ENCODE assay signal across 7 cellular contexts in genomic region chr9:97220894-97221477, GRCh38.
DNase-seq lines count a peak whose midpoint lies in the region; ATAC-seq and TF ChIP-seq lines count a peak whose summit lies in the region.

No MANE protein-coding gene starts in this region.

- H3K4me3 Mint-ChIP-seq in activated naive CD8-positive, alpha-beta T cell = peak overlapping the region; percentile 88

- peak overlapping the region; percentile 98 for H3K9ac ChIP-seq in HUES6 (ENCODE audit: low read length)
- H3K9ac ChIP-seq in iPS-15b (ENCODE audit: low read depth, low read length) = peak overlapping the region; percentile 91
- no peak overlapping the region for H3K9ac ChIP-seq in smooth muscle cell (ENCODE audit: low read depth)

- H3K36me3 ChIP-seq in HUES6 (ENCODE audit: control insufficient read depth, insufficient read depth, low read length) (peaks cover 3% of the 10 kb centered on the region; the same call in 1 of the 2 replicates), iPS-15b (ENCODE audit: control insufficient read depth, insufficient read depth, low read length) (no peaks in the 10 kb centered on the region), smooth muscle cell (ENCODE audit: low read depth) (no peaks in the 10 kb centered on the region)

- H3K4me2 ChIP-seq in smooth muscle cell = peak overlapping the region; percentile 87

- TF ChIP-seq CTCF in smooth muscle cell (IDR thresholded peaks at IDR 0.05; ENCODE audit: borderline replicate concordance, insufficient read depth, poor library complexity, severe bottlenecking) = no peak

- no peaks in the 10 kb centered on the region for H3K79me2 ChIP-seq in smooth muscle cell (ENCODE audit: low read depth)

- peaks cover 26% of the 10 kb centered on the region for H3K27me3 Mint-ChIP-seq in activated naive CD8-positive, alpha-beta T cell

- peaks cover 3% of the 10 kb centered on the region for H3K36me3 Mint-ChIP-seq in activated naive CD8-positive, alpha-beta T cell

- H2AFZ ChIP-seq in smooth muscle cell (ENCODE audit: low read depth) = no peak overlapping the region

- H3K4me3 ChIP-seq in HUES6 (ENCODE audit: low read depth, low read length) (peak overlapping the region; percentile 91), iPS-15b (ENCODE audit: low read depth, low read length) (peak overlapping the region; percentile 72), smooth muscle cell (peak overlapping the region; percentile 47)

- H3K27me3 ChIP-seq in HUES6 (ENCODE audit: control insufficient read depth, insufficient read depth, low read length) = peaks cover 21% of the 10 kb centered on the region; the same call in 1 of the 2 replicates
- no peaks in the 10 kb centered on the region for H3K27me3 ChIP-seq in iPS-15b (ENCODE audit: control insufficient read depth, insufficient read depth, low read length)
- peaks cover 74% of the 10 kb centered on the region for H3K27me3 ChIP-seq in smooth muscle cell (ENCODE audit: low read depth)

- peaks cover 4% of the 10 kb centered on the region; the same call in 1 of the 2 replicates for H3K4me1 ChIP-seq in HUES6 (ENCODE audit: control insufficient read depth, insufficient read depth, low read length)
- H3K4me1 ChIP-seq in iPS-15b (ENCODE audit: control insufficient read depth, insufficient read depth, low read length) = peaks cover 3% of the 10 kb centered on the region
- no peaks in the 10 kb centered on the region for H3K4me1 ChIP-seq in smooth muscle cell (ENCODE audit: low read depth)

- no peak overlapping the region for H3K27ac Mint-ChIP-seq in activated naive CD8-positive, alpha-beta T cell

- H3K4me1 Mint-ChIP-seq in activated naive CD8-positive, alpha-beta T cell (ENCODE audit: low read depth) = peaks cover 8% of the 10 kb centered on the region

- H3K9me3 ChIP-seq in HUES6 (ENCODE audit: control insufficient read depth, insufficient read depth, low read depth, low read length) (no peaks in the 10 kb centered on the region), iPS-15b (ENCODE audit: control insufficient read depth, insufficient read depth, low read length) (no peaks in the 10 kb centered on the region), smooth muscle cell (replicated peaks; ENCODE audit: low read depth) (no peaks in the 10 kb centered on the region)

- no peaks in the 10 kb centered on the region for H3F3A ChIP-seq in smooth muscle cell (ENCODE audit: low read depth)

- no peak for ATAC-seq in GM21717 (IDR thresholded peaks at IDR 0.05; ENCODE audit: unreplicated experiment)

- H3K27ac ChIP-seq in HUES6 (ENCODE audit: low read depth, low read length) (peak overlapping the region; percentile 98), smooth muscle cell (ENCODE audit: low read depth) (no peak overlapping the region)

- H3K9me3 Mint-ChIP-seq in activated naive CD8-positive, alpha-beta T cell (ENCODE audit: low read depth) = no peaks in the 10 kb centered on the region

- WGBS in smooth muscle cell (ENCODE audit: low lambda C conversion rate) = 2% methylated on average over 40 of the region's 44 CpGs

- H4K20me1 ChIP-seq in smooth muscle cell (ENCODE audit: low read depth) = peaks cover 5% of the 10 kb centered on the region

- DNase-seq in smooth muscle cell (lab: John Stamatoyannopoulos, UW; ENCODE audit: unreplicated experiment) (no peak), MV-4-11 (lab: John Stamatoyannopoulos, UW) (no peak), NCI-H1105 treated with DMSO at 0.1 percent for 48 hours (lab: John Stamatoyannopoulos, UW) (no peak)
